ENCODE assay signal across 12 cellular contexts in the genomic region with DNA sequence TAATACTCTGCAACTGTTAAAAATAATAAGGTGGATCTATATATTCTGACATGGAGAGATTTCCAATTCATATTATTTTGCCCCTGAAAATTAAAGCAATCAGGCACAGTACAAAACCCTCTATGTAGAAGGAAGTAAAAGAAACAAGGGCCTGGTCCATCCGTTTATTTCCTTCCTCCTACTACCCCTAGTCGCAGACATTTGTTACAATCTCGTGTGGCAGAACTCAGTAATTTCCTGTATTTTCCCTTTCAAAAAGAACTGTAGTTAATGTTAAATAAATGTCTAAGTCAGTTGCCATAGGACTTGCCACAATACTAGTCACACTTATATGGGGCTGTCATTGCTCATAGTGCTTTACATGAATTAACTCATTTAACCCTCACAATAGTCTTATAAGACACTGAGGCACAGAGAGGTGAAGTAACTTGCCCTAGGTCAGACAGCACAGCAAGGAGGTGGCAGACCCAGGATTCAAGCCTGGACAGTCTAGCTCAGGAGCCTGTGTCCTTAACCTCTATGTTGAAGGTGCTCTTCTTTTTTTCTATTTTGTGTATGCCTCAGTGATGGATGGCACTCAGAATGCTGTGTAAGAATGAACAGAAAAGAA. TPM values are rescaled to one million over a fixed set of nuclear protein-coding genes. Genes with fewer than 3 reads are reported as not detected.
DNase-seq lines count a peak whose midpoint lies in the region; ATAC-seq and TF ChIP-seq lines count a peak whose summit lies in the region.
"Had no signal": no experiment of that assay in that cellular context is flagged by ENCODE, and none has a peak within 500 bp of the region (broad histone marks: within the 10 kb centered on the region; RNA-seq: fewer than 3 reads in every experiment).

No MANE protein-coding gene starts in this region.

- in situ Hi-C loops in brain microvascular endothelial cell (cut with HindIII; ENCODE audit: low pct_ligation_motif_present, low sequenced_read_pairs) = no loop called here

- peaks cover 55% of the 10 kb centered on the region for H3K4me1 Mint-ChIP-seq in activated T-cell treated with anti-CD3 and anti-CD28 coated beads, Interleukin-2, amount 50 U/mL, for 24 hours (ENCODE audit: low read depth)
- H3K4me1 Mint-ChIP-seq in stimulated activated naive B cell treated with anti-CD40 and anti-IgM and Interleukin-4, amounts not matched to agents 10 μg/mL and 1 μg/mL and 100 μg/mL, for 72 hours = peaks cover 33 to 66% of the 10 kb centered on the region in 2 donors

- H3K27me3 Mint-ChIP-seq in activated T-cell treated with anti-CD3 and anti-CD28 coated beads, Interleukin-2, amount 50 U/mL, for 24 hours = no peaks in the 10 kb centered on the region
- no peaks in the 10 kb centered on the region for H3K27me3 Mint-ChIP-seq in stimulated activated naive B cell treated with anti-CD40 and anti-IgM and Interleukin-4, amounts not matched to agents 10 μg/mL and 1 μg/mL and 100 μg/mL, for 72 hours

- H3K27ac ChIP-seq in brain microvascular endothelial cell = no peak overlapping the region

- no peaks in the 10 kb centered on the region for H3K27me3 ChIP-seq in brain microvascular endothelial cell (replicated peaks)

- no peak for TF ChIP-seq CTCF in brain microvascular endothelial cell (IDR thresholded peaks at IDR 0.05; ENCODE audit: low read depth, low read length, missing control alignments)

- ATAC-seq in stimulated activated naive B cell treated with anti-CD40 and anti-IgM and Interleukin-4, amounts not matched to agents 10 μg/mL and 1 μg/mL and 100 μg/mL, for 72 hours (replicated peaks) = peak in 1 of 2 donors; percentile 7
- ATAC-seq in GM21381 (IDR thresholded peaks at IDR 0.05; ENCODE audit: unreplicated experiment) = no peak

- DNase-seq in activated T-cell treated with anti-CD3 and anti-CD28 coated beads, Interleukin-2, amount 50 U/mL, for 24 hours = peak; percentile 40
- DNase-seq in activated T-cell treated with anti-CD3 and anti-CD28 coated beads for 4 hours = no peak
- DNase-seq in MV-4-11 (lab: John Stamatoyannopoulos, UW) = peak; percentile 48
- peak; percentile 39 for DNase-seq in dermis blood vessel endothelial cell
- DNase-seq in stimulated activated naive B cell treated with anti-CD40 and anti-IgM and Interleukin-4, amounts not matched to agents 10 μg/mL and 1 μg/mL and 100 μg/mL, for 72 hours = no peak
- no peak for DNase-seq in brain microvascular endothelial cell
- no peak for DNase-seq in NCI-H1436 treated with DMSO at 0.1 percent for 48 hours (lab: John Stamatoyannopoulos, UW)
- DNase-seq: H7, nephron progenitor cell had no signal

- H3K9me3 Mint-ChIP-seq in activated T-cell treated with anti-CD3 and anti-CD28 coated beads, Interleukin-2, amount 50 U/mL, for 24 hours = no peaks in the 10 kb centered on the region
- no peaks in the 10 kb centered on the region for H3K9me3 Mint-ChIP-seq in stimulated activated naive B cell treated with anti-CD40 and anti-IgM and Interleukin-4, amounts not matched to agents 10 μg/mL and 1 μg/mL and 100 μg/mL, for 72 hours

- H3K4me3 ChIP-seq in brain microvascular endothelial cell (ENCODE audit: low read depth, low read length) = no peak overlapping the region

- H3K27ac Mint-ChIP-seq in activated T-cell treated with anti-CD3 and anti-CD28 coated beads, Interleukin-2, amount 50 U/mL, for 24 hours = peak overlapping the region; percentile 95
- H3K27ac Mint-ChIP-seq in stimulated activated naive B cell treated with anti-CD40 and anti-IgM and Interleukin-4, amounts not matched to agents 10 μg/mL and 1 μg/mL and 100 μg/mL, for 72 hours = peak overlapping the region; percentile 91

- H3K36me3 Mint-ChIP-seq in activated T-cell treated with anti-CD3 and anti-CD28 coated beads, Interleukin-2, amount 50 U/mL, for 24 hours (ENCODE audit: low read depth) = peaks cover 5% of the 10 kb centered on the region
- H3K36me3 Mint-ChIP-seq in stimulated activated naive B cell treated with anti-CD40 and anti-IgM and Interleukin-4, amounts not matched to agents 10 μg/mL and 1 μg/mL and 100 μg/mL, for 72 hours = no peaks in the 10 kb centered on the region

- no peaks in the 10 kb centered on the region for H3K36me3 ChIP-seq in brain microvascular endothelial cell (replicated peaks)

- H3K4me3 Mint-ChIP-seq in activated T-cell treated with anti-CD3 and anti-CD28 coated beads, Interleukin-2, amount 50 U/mL, for 24 hours = peak overlapping the region; percentile 29
- no peak overlapping the region for H3K4me3 Mint-ChIP-seq in stimulated activated naive B cell treated with anti-CD40 and anti-IgM and Interleukin-4, amounts not matched to agents 10 μg/mL and 1 μg/mL and 100 μg/mL, for 72 hours
- H3K4me3 Mint-ChIP-seq: nephron progenitor cell had no signal

RNA-seq across cellular contexts. Expression of a gene that starts 24.2 kb away (rescaled TPM):
- 1.2 and 4.8 TPM in 2 replicates for total RNA-seq in dermis blood vessel endothelial cell
- total RNA-seq: epithelial cell of proximal tubule, LHCN-M2 had no signal

Comparison
In these comparisons a context has a peak if more than half of its experiments do, and no peak if none do; other contexts are left out.
1. DNase-seq: peak in activated T-cell treated with anti-CD3 and anti-CD28 coated beads, Interleukin-2, amount 50 U/mL, for 24 hours (single experiment), MV-4-11 (single experiment) and dermis blood vessel endothelial cell (single experiment); none in activated T-cell treated with anti-CD3 and anti-CD28 coated beads for 4 hours (single experiment), stimulated activated naive B cell treated with anti-CD40 and anti-IgM and Interleukin-4, amounts not matched to agents 10 μg/mL and 1 μg/mL and 100 μg/mL, for 72 hours (single experiment), brain microvascular endothelial cell (single experiment) and NCI-H1436 treated with DMSO at 0.1 percent for 48 hours (single experiment).